2 cellular contexts compared by ENCODE assay signal in the genomic region with DNA sequence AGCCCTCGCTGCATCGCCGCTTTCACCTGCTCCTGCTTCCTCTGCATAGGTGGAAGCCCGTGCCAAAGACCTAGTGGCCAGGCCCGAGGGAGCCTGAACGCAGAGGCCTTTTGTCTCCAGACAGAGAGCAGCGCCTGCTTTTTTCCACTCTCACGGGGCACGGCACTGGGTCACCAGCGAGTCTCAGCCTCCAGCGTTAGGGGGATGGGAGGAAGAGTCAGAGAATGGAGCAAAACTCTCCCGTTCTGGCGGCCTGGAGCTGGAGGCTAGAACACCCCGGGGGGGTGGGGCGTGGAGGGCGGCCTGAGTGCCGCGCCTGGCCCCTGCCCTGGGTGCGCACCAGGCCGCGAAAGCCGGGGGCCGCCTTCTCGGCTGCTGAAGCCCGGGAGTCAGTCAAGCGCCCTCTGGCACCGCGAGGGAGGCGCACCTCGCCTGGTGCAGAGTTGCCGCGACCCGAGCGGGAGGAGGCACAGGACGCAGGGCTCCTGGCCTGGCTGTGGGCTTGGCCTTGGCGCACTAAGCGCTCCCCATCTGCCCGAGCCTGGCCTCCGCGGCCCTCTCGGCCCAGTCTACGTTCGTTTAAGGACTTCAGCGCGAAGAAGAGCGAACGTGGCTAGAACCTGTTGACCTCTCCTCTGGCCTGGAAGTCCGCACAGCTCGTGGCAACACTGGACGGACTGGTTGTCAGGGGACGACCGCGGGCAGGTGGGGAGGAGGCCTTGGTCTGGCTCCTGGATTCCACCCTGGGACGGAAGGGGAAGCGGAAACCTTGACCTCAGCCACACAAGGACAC.
A peak's percentile ranks its signal among the peaks of the same experiment; 100 is the strongest.
TF ChIP-seq lines count a peak whose summit lies in the region.

No MANE protein-coding gene starts in this region.

TF ChIP-seq in H1, 55 proteins besides CTCF, POLR2A, EP300 and RAD21 (continued from another document):
- TF ChIP-seq, protein P1, sequence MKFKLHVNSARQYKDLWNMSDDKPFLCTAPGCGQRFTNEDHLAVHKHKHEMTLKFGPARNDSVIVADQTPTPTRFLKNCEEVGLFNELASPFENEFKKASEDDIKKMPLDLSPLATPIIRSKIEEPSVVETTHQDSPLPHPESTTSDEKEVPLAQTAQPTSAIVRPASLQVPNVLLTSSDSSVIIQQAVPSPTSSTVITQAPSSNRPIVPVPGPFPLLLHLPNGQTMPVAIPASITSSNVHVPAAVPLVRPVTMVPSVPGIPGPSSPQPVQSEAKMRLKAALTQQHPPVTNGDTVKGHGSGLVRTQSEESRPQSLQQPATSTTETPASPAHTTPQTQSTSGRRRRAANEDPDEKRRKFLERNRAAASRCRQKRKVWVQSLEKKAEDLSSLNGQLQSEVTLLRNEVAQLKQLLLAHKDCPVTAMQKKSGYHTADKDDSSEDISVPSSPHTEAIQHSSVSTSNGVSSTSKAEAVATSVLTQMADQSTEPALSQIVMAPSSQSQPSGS (IDR thresholded peaks at IDR 0.05; ENCODE audit: low read length), result no peak
- no peak for TF ChIP-seq HDAC2 (IDR thresholded peaks at IDR 0.05; ENCODE audit: borderline replicate concordance in 1 of 2, low read depth in 2 of 2, low read length in 2 of 2)
- no peak for TF ChIP-seq KDM4A (IDR thresholded peaks at IDR 0.05; ENCODE audit: low read depth, low read length, severe bottlenecking)
- peak; percentile 87 for TF ChIP-seq RNF2 (IDR thresholded peaks at IDR 0.05; ENCODE audit: borderline replicate concordance, low read depth, low read length, missing control alignments, poor library complexity, severe bottlenecking)
- no peak for TF ChIP-seq YY1 (IDR thresholded peaks at IDR 0.05; ENCODE audit: low read depth, low read length)
- peak; percentile 68 for TF ChIP-seq CTBP2 (IDR thresholded peaks at IDR 0.05; ENCODE audit: borderline replicate concordance, insufficient read depth, insufficient read length, low read length)
- TF ChIP-seq POLR2AphosphoS5 (IDR thresholded peaks at IDR 0.05; ENCODE audit: low read depth, low read length), result no peak
- TF ChIP-seq, protein P2, sequence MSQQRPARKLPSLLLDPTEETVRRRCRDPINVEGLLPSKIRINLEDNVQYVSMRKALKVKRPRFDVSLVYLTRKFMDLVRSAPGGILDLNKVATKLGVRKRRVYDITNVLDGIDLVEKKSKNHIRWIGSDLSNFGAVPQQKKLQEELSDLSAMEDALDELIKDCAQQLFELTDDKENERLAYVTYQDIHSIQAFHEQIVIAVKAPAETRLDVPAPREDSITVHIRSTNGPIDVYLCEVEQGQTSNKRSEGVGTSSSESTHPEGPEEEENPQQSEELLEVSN (IDR thresholded peaks at IDR 0.05), result no peak
- TF ChIP-seq, protein P3, sequence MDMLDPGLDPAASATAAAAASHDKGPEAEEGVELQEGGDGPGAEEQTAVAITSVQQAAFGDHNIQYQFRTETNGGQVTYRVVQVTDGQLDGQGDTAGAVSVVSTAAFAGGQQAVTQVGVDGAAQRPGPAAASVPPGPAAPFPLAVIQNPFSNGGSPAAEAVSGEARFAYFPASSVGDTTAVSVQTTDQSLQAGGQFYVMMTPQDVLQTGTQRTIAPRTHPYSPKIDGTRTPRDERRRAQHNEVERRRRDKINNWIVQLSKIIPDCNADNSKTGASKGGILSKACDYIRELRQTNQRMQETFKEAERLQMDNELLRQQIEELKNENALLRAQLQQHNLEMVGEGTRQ (IDR thresholded peaks at IDR 0.05; ENCODE audit: low read length), result no peak
- no peak for TF ChIP-seq HDAC6 (IDR thresholded peaks at IDR 0.05; ENCODE audit: low read depth, low read length)
- TF ChIP-seq, protein P4, sequence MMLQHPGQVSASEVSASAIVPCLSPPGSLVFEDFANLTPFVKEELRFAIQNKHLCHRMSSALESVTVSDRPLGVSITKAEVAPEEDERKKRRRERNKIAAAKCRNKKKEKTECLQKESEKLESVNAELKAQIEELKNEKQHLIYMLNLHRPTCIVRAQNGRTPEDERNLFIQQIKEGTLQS (IDR thresholded peaks at IDR 0.05; ENCODE audit: insufficient read depth, low read depth, low read length), result no peak
- TF ChIP-seq SUZ12 (IDR thresholded peaks at IDR 0.05; ENCODE audit: low read length), result peak; percentile 99
- no peak for TF ChIP-seq BCL11A (IDR thresholded peaks at IDR 0.05; ENCODE audit: low read depth in 2 of 2, low read length in 2 of 2)
- TF ChIP-seq EZH2 (IDR thresholded peaks at IDR 0.05; ENCODE audit: low read depth, low read length, severe bottlenecking), result peak; percentile 98
- no peak for TF ChIP-seq MAFK (IDR thresholded peaks at IDR 0.05; ENCODE audit: low read depth, low read length)
- TF ChIP-seq CBX8 (IDR thresholded peaks at IDR 0.05; ENCODE audit: borderline replicate concordance, low read depth, low read length), result peak; percentile 47; the same call in 1 of the 2 replicates
- no peak for TF ChIP-seq BACH1 (IDR thresholded peaks at IDR 0.05; ENCODE audit: low read length)
- TF ChIP-seq SRF (IDR thresholded peaks at IDR 0.05; ENCODE audit: low read depth, low read length), result no peak
- TF ChIP-seq, protein P5, sequence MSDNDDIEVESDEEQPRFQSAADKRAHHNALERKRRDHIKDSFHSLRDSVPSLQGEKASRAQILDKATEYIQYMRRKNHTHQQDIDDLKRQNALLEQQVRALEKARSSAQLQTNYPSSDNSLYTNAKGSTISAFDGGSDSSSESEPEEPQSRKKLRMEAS (IDR thresholded peaks at IDR 0.05), result no peak
- TF ChIP-seq SIN3A (conservative IDR thresholded peaks at IDR 0.05 in 1 of 2, IDR thresholded peaks at IDR 0.05 in 1 of 2; ENCODE audit: low read depth in 1 of 2, low read length in 2 of 2), result no peak
- TF ChIP-seq EGR1 (IDR thresholded peaks at IDR 0.05; ENCODE audit: borderline replicate concordance, low read depth, low read length), result no peak
- no peak for TF ChIP-seq TAF7 (optimal IDR thresholded peaks at IDR 0.05; ENCODE audit: borderline replicate concordance, low read depth, low read length)
- no peak for TF ChIP-seq GABPA (IDR thresholded peaks at IDR 0.05; ENCODE audit: borderline replicate concordance, insufficient read depth, low read length)
- no peak for TF ChIP-seq ZNF274 (IDR thresholded peaks at IDR 0.05; ENCODE audit: borderline replicate concordance, extremely low read depth, low read length)

TF ChIP-seq in liver, 16 proteins besides CTCF, POLR2A, EP300 and RAD21 (continued from another document):
- TF ChIP-seq, protein P6, sequence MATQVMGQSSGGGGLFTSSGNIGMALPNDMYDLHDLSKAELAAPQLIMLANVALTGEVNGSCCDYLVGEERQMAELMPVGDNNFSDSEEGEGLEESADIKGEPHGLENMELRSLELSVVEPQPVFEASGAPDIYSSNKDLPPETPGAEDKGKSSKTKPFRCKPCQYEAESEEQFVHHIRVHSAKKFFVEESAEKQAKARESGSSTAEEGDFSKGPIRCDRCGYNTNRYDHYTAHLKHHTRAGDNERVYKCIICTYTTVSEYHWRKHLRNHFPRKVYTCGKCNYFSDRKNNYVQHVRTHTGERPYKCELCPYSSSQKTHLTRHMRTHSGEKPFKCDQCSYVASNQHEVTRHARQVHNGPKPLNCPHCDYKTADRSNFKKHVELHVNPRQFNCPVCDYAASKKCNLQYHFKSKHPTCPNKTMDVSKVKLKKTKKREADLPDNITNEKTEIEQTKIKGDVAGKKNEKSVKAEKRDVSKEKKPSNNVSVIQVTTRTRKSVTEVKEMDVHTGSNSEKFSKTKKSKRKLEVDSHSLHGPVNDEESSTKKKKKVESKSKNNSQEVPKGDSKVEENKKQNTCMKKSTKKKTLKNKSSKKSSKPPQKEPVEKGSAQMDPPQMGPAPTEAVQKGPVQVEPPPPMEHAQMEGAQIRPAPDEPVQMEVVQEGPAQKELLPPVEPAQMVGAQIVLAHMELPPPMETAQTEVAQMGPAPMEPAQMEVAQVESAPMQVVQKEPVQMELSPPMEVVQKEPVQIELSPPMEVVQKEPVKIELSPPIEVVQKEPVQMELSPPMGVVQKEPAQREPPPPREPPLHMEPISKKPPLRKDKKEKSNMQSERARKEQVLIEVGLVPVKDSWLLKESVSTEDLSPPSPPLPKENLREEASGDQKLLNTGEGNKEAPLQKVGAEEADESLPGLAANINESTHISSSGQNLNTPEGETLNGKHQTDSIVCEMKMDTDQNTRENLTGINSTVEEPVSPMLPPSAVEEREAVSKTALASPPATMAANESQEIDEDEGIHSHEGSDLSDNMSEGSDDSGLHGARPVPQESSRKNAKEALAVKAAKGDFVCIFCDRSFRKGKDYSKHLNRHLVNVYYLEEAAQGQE (IDR thresholded peaks at IDR 0.05), result no peak
- TF ChIP-seq, protein P4 (IDR thresholded peaks at IDR 0.05), result no peak
- TF ChIP-seq, protein P7, sequence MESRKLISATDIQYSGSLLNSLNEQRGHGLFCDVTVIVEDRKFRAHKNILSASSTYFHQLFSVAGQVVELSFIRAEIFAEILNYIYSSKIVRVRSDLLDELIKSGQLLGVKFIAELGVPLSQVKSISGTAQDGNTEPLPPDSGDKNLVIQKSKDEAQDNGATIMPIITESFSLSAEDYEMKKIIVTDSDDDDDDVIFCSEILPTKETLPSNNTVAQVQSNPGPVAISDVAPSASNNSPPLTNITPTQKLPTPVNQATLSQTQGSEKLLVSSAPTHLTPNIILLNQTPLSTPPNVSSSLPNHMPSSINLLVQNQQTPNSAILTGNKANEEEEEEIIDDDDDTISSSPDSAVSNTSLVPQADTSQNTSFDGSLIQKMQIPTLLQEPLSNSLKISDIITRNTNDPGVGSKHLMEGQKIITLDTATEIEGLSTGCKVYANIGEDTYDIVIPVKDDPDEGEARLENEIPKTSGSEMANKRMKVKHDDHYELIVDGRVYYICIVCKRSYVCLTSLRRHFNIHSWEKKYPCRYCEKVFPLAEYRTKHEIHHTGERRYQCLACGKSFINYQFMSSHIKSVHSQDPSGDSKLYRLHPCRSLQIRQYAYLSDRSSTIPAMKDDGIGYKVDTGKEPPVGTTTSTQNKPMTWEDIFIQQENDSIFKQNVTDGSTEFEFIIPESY (IDR thresholded peaks at IDR 0.05), result no peak
- TF ChIP-seq YY1 (IDR thresholded peaks at IDR 0.05), result no peak
- peak in 1 of 2 donors; percentile 62 for TF ChIP-seq RXRA (IDR thresholded peaks at IDR 0.05)
- peak; percentile 28 for TF ChIP-seq SP1 (IDR thresholded peaks at IDR 0.05)
- TF ChIP-seq FOXA2 (IDR thresholded peaks at IDR 0.05), result no peak
- TF ChIP-seq GABPA (IDR thresholded peaks at IDR 0.05 in 1 of 2, conservative IDR thresholded peaks at IDR 0.05 in 1 of 2), result no peak
- TF ChIP-seq NR2F2 (IDR thresholded peaks at IDR 0.05), result peak; percentile 72
- TF ChIP-seq, protein P5 (IDR thresholded peaks at IDR 0.05), result peak; percentile 28
